In the genomic region with DNA sequence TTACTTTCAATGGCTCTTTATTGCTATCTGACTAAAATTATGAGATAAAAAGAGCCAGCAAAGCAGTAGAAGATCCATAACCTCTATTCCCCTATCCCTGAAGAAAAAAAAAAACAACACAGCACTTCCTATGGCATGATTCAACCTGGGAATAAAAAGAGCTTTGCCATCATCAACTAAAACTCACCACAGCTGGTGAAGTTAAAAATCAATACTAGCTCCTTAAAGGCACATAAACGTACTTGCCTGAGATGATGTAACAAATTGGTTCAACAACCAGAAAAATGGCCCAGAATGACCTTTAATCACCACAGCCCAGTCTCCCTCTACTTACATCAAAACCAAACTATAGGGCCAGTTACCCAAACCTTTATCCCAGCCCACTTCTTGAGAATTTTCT, we compare ENCODE assay signal across 33 cellular contexts.
"Had no signal": no experiment of that assay in that cellular context is flagged by ENCODE, and none has a peak within 500 bp of the region (broad histone marks: within the 10 kb centered on the region; RNA-seq: fewer than 3 reads in every experiment).

No MANE protein-coding gene starts in this region.

- H3K36me3 Mint-ChIP-seq: activated CD4-positive, alpha-beta memory T cell treated with anti-CD3 and anti-CD28 coated beads for 36 hours; activated naive CD8-positive, alpha-beta T cell treated with anti-CD3 and anti-CD28 coated beads for 36 hours had no signal

- H3K4me1 Mint-ChIP-seq: activated B cell treated with CpG ODN at 0.5 μM for 24 hours; activated CD4-positive, alpha-beta T cell treated with anti-CD3 and anti-CD28 coated beads, Interleukin-2, amount 10 ng/mL, durations not matched to agents 24 days and 14 days; activated naive CD8-positive, alpha-beta T cell treated with anti-CD3 and anti-CD28 coated beads for 36 hours; activated T-helper 17 cell treated with anti-CD3 and anti-CD28 coated beads, Interleukin-2, amount 50 U/mL, for 72 hours had no signal

- H3K27ac Mint-ChIP-seq: activated B cell treated with CpG ODN at 0.5 μM for 24 hours; activated CD4-positive, alpha-beta memory T cell treated with anti-CD3 and anti-CD28 coated beads for 36 hours; activated CD4-positive, alpha-beta T cell treated with anti-CD3 and anti-CD28 coated beads, Interleukin-2, amount 10 ng/mL, durations not matched to agents 24 days and 14 days; activated CD8-positive, alpha-beta T cell treated with anti-CD3 and anti-CD28 coated beads for 36 hours; activated naive CD4-positive, alpha-beta T cell treated with anti-CD3 and anti-CD28 coated beads for 36 hours; activated naive CD4-positive, alpha-beta T cell treated with anti-CD3 and anti-CD28 coated beads, Interleukin-2, amount 50 U/mL, for 72 hours; activated naive CD8-positive, alpha-beta T cell treated with anti-CD3 and anti-CD28 coated beads for 36 hours; activated T-cell treated with anti-CD3 and anti-CD28 coated beads, Interleukin-2, amount 50 U/mL, for 72 hours; activated T-helper 1 cell treated with anti-CD3 and anti-CD28 coated beads, Interleukin-12 subunit alpha, Interleukin-12 subunit beta, Interleukin-2, Interleukin-4 antibody, amounts not matched to agents 30 ng/mL and 10 ng/mL and 1 ng/mL, durations not matched to agents 14 hours and 24 hours and 36 hours; activated T-helper 17 cell treated with anti-CD3 and anti-CD28 coated beads, Interleukin-2, amount 50 U/mL, for 72 hours; T-helper 1 cell treated with Interleukin-12 subunit alpha and Interleukin-12 subunit beta and Interleukin-4 antibody, amounts not matched to agents 30 μg/mL and 1 μg/mL, for 36 hours; T-helper 2 cell treated with Interferon-gamma antibody and Interleukin-4, amounts not matched to agents 5 μg/mL and 100 μg/mL, for 36 hours had no signal

- DNase-seq: activated B cell treated with CpG ODN at 0.5 μM for 24 hours; activated CD4-positive, alpha-beta memory T cell treated with anti-CD3 and anti-CD28 coated beads for 36 hours; activated CD4-positive, alpha-beta T cell treated with anti-CD3 and anti-CD28 coated beads for 4 hours; activated CD4-positive, alpha-beta T cell treated with anti-CD3 and anti-CD28 coated beads, Interleukin-2, amount 10 ng/mL, durations not matched to agents 24 days and 14 days; activated CD4-positive, alpha-beta T cell treated with anti-CD3 and anti-CD28 coated beads, Interleukin-2, amount 50 U/mL, for 1 hour; activated CD4-positive, alpha-beta T cell treated with anti-CD3 and anti-CD28 coated beads, Interleukin-2, amount 50 U/mL, for 4 hours; activated CD4-positive, CD25-positive, alpha-beta regulatory T cell treated with anti-CD3 and anti-CD28 coated beads, Interleukin-2, amount 50 U/mL, for 72 hours; activated CD8-positive, alpha-beta memory T cell treated with anti-CD3 and anti-CD28 coated beads, Interleukin-2, amount 50 U/mL, for 4 hours; activated CD8-positive, alpha-beta T cell treated with anti-CD3 and anti-CD28 coated beads for 36 hours; activated effector memory CD4-positive, alpha-beta T cell treated with anti-CD3 and anti-CD28 coated beads, Interleukin-2, amount 50 U/mL, for 16 hours; activated gamma-delta T cell treated with Interleukin-2 at 50 U/mL for 16 hours; activated naive CD4-positive, alpha-beta T cell; activated naive CD4-positive, alpha-beta T cell treated with anti-CD3 and anti-CD28 coated beads for 36 hours; activated naive CD4-positive, alpha-beta T cell treated with anti-CD3 and anti-CD28 coated beads, Interleukin-2, amount 50 U/mL, for 16 hours; activated naive CD8-positive, alpha-beta T cell treated with anti-CD3 and anti-CD28 coated beads for 36 hours; activated T-cell treated with anti-CD3 and anti-CD28 coated beads for 4 hours; activated T-cell treated with anti-CD3 and anti-CD28 coated beads, Interleukin-2, amount 50 U/mL, for 1 hour; activated T-cell treated with anti-CD3 and anti-CD28 coated beads, Interleukin-2, amount 50 U/mL, for 4 hours; activated T-cell treated with anti-CD3 and anti-CD28 coated beads, Interleukin-2, amount 50 U/mL, for 72 hours; adrenal gland; amniotic stem cell; aorta; body of pancreas; brain microvascular endothelial cell; central memory CD4-positive, alpha-beta T cell; T-helper 1 cell; T-helper 2 cell; T-helper 9 cell had no signal

- ATAC-seq: activated CD8-positive, alpha-beta T cell treated with anti-CD3 and anti-CD28 coated beads for 36 hours; activated naive CD4-positive, alpha-beta T cell treated with anti-CD3 and anti-CD28 coated beads, Interleukin-2, amount 50 U/mL, for 72 hours; activated T-cell treated with anti-CD3 and anti-CD28 coated beads, Interleukin-2, amount 50 U/mL, for 4 hours; activated T-cell treated with anti-CD3 and anti-CD28 coated beads, Interleukin-2, amount 50 U/mL, for 72 hours; activated T-helper 17 cell treated with anti-CD3 and anti-CD28 coated beads, Interleukin-2, amount 50 U/mL, for 72 hours; body of pancreas had no signal

- H3K27me3 Mint-ChIP-seq: activated naive CD8-positive, alpha-beta T cell treated with anti-CD3 and anti-CD28 coated beads for 36 hours had no signal

- H3K4me3 Mint-ChIP-seq: activated B cell treated with CpG ODN at 0.5 μM for 24 hours; activated CD4-positive, alpha-beta memory T cell treated with anti-CD3 and anti-CD28 coated beads for 36 hours; activated CD4-positive, alpha-beta T cell treated with anti-CD3 and anti-CD28 coated beads, Interleukin-2, amount 10 ng/mL, durations not matched to agents 24 days and 14 days; activated CD8-positive, alpha-beta T cell treated with anti-CD3 and anti-CD28 coated beads for 36 hours; activated naive CD4-positive, alpha-beta T cell treated with anti-CD3 and anti-CD28 coated beads for 36 hours; activated naive CD8-positive, alpha-beta T cell treated with anti-CD3 and anti-CD28 coated beads for 36 hours; activated T-cell treated with anti-CD3 and anti-CD28 coated beads, Interleukin-2, amount 50 U/mL, for 4 hours; activated T-cell treated with anti-CD3 and anti-CD28 coated beads, Interleukin-2, amount 50 U/mL, for 72 hours; activated T-helper 1 cell treated with anti-CD3 and anti-CD28 coated beads, Interleukin-12 subunit alpha, Interleukin-12 subunit beta, Interleukin-2, Interleukin-4 antibody, amounts not matched to agents 30 ng/mL and 10 ng/mL and 1 ng/mL, durations not matched to agents 14 hours and 24 hours and 36 hours; activated T-helper 17 cell treated with anti-CD3 and anti-CD28 coated beads, Interleukin-2, amount 50 U/mL, for 72 hours; T-helper 1 cell treated with Interleukin-12 subunit alpha and Interleukin-12 subunit beta and Interleukin-4 antibody, amounts not matched to agents 30 μg/mL and 1 μg/mL, for 36 hours; T-helper 2 cell treated with Interferon-gamma antibody and Interleukin-4, amounts not matched to agents 5 μg/mL and 100 μg/mL, for 36 hours had no signal

- H3K9me3 Mint-ChIP-seq: activated CD4-positive, alpha-beta memory T cell treated with anti-CD3 and anti-CD28 coated beads for 36 hours; activated naive CD4-positive, alpha-beta T cell treated with anti-CD3 and anti-CD28 coated beads for 36 hours; activated naive CD4-positive, alpha-beta T cell treated with anti-CD3 and anti-CD28 coated beads, Interleukin-2, amount 50 U/mL, for 72 hours; activated T-cell treated with anti-CD3 and anti-CD28 coated beads, Interleukin-2, amount 50 U/mL, for 4 hours; activated T-helper 1 cell treated with anti-CD3 and anti-CD28 coated beads, Interleukin-12 subunit alpha, Interleukin-12 subunit beta, Interleukin-2, Interleukin-4 antibody, amounts not matched to agents 30 ng/mL and 10 ng/mL and 1 ng/mL, durations not matched to agents 14 hours and 24 hours and 36 hours; T-helper 1 cell treated with Interleukin-12 subunit alpha and Interleukin-12 subunit beta and Interleukin-4 antibody, amounts not matched to agents 30 μg/mL and 1 μg/mL, for 36 hours; T-helper 2 cell treated with Interferon-gamma antibody and Interleukin-4, amounts not matched to agents 5 μg/mL and 100 μg/mL, for 36 hours had no signal
